11 cellular contexts compared by ENCODE assay signal in the genomic region with DNA sequence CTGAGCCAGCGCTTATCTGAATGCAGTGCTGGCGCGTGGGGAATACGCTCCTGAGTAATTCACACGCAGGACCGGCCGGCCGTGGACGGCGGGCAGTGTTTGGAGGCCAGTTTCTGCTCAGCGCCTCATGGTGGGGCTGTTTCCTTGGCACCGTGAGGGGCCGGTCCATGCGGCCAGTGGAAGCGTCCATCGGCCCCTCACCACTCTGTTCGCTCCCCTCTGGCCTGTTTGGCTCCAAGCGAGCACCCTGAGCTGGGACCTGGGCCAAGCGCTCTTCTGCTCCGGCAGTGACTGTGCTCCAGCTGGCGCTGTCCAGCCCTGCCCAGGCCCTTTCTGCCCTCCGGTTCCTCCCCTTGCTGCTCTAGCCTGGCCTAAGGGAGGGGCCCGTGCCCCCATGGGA. TPM values are rescaled to one million over a fixed set of nuclear protein-coding genes. Genes with fewer than 3 reads are reported as not detected.
DNase-seq lines count a peak whose midpoint lies in the region; ATAC-seq and TF ChIP-seq lines count a peak whose summit lies in the region.
"Had no signal": no experiment of that assay in that cellular context is flagged by ENCODE, and none has a peak within 500 bp of the region (broad histone marks: within the 10 kb centered on the region; RNA-seq: fewer than 3 reads in every experiment).

No MANE protein-coding gene starts in this region.

- H3K36me3 ChIP-seq in gastrocnemius medialis (no peaks in the 10 kb centered on the region), tibial nerve (no peaks in the 10 kb centered on the region)

- intact Hi-C loops in right cardiac atrium (cut with DNase I): no loop called here
- intact Hi-C loops in gastrocnemius medialis (cut with DNase I; ENCODE audit: low total_unique reads): loop anchor here (10.0 kb wide), 1 partner anchor 85 kb away; no protein-coding TSS in a partner anchor

- TF ChIP-seq EP300 in Ishikawa (IDR thresholded peaks at IDR 0.05; ENCODE audit: borderline replicate concordance): no peak
- no peak for TF ChIP-seq EP300 in tibial nerve (IDR thresholded peaks at IDR 0.05)

- WGBS in right cardiac atrium: 35% methylated on average over 23 of the region's 23 CpGs
- WGBS in tibial nerve, 2 donors: 44 to 58% methylated on average over 12 to 22 of the region's 23 CpGs

- in situ Hi-C loops in astrocyte of the cerebellum (cut with HindIII; ENCODE audit: low sequenced_read_pairs): no loop called here
- in situ Hi-C loops in gastrocnemius medialis (cut with MboI; ENCODE audit: low sequenced_read_pairs in 4 of 4): no loop called here

- H3K27ac ChIP-seq in right cardiac atrium (ENCODE audit: low read length) (no peak overlapping the region), gastrocnemius medialis (no peak overlapping the region), tibial nerve (no peak overlapping the region)

- peak; percentile 49; the same call in 1 of the 2 replicates for TF ChIP-seq RAD21 in Ishikawa (IDR thresholded peaks at IDR 0.05; ENCODE audit: low read depth)

- TF ChIP-seq CTCF in astrocyte of the cerebellum (IDR thresholded peaks at IDR 0.05; ENCODE audit: low read depth, low read length, missing control alignments) (peak; percentile 38), gastrocnemius medialis (IDR thresholded peaks at IDR 0.05 in 4 of 5, conservative IDR thresholded peaks at IDR 0.05 in 1 of 5) (peak in 4 of 5 experiments; percentile 13 to 40 (median 29)), tibial nerve (IDR thresholded peaks at IDR 0.05) (no peak)

- TF ChIP-seq POLR2A in gastrocnemius medialis (IDR thresholded peaks at IDR 0.05): no peak
- no peak for TF ChIP-seq POLR2A in tibial nerve (IDR thresholded peaks at IDR 0.05)

- peak; percentile 71 to 75 for ATAC-seq in right cardiac atrium
- ATAC-seq in gastrocnemius medialis: peak in 1 of 2 donors; percentile 36
- no peak for ATAC-seq in GM21381 (IDR thresholded peaks at IDR 0.05; ENCODE audit: unreplicated experiment)
- ATAC-seq: activated T-cell treated with anti-CD3 and anti-CD28 coated beads, Interleukin-2, amount 50 U/mL, for 4 hours had no signal

- H3K4me1 ChIP-seq in right cardiac atrium (ENCODE audit: control insufficient read depth, insufficient read depth, low read length): no peaks in the 10 kb centered on the region
- peaks cover 0 to 6% of the 10 kb centered on the region in 2 donors for H3K4me1 ChIP-seq in gastrocnemius medialis
- peaks cover 0 to 8% (median 0%) of the 10 kb centered on the region in 4 donors for H3K4me1 ChIP-seq in tibial nerve

- H3K4me3 ChIP-seq in astrocyte of the cerebellum (ENCODE audit: low read depth, low read length): no peak overlapping the region
- H3K4me3 ChIP-seq in right cardiac atrium (ENCODE audit: low read length): no peak overlapping the region
- no peak overlapping the region for H3K4me3 ChIP-seq in gastrocnemius medialis
- H3K4me3 ChIP-seq in tibial nerve: no peak overlapping the region

- H3K27me3 ChIP-seq in right cardiac atrium (ENCODE audit: control insufficient read depth, insufficient read depth): no peaks in the 10 kb centered on the region
- H3K27me3 ChIP-seq in gastrocnemius medialis: peaks cover 28 to 50% (median 31%) of the 10 kb centered on the region in 3 donors
- peaks cover 0 to 72% of the 10 kb centered on the region in 2 donors for H3K27me3 ChIP-seq in tibial nerve

- no peaks in the 10 kb centered on the region for H3K9me3 ChIP-seq in right cardiac atrium (ENCODE audit: control insufficient read depth, low read length)
- no peaks in the 10 kb centered on the region for H3K9me3 ChIP-seq in gastrocnemius medialis
- H3K9me3 ChIP-seq in tibial nerve: no peaks in the 10 kb centered on the region

- peak; percentile 9 for DNase-seq in astrocyte of the cerebellum (ENCODE audit: low read depth)
- DNase-seq in right cardiac atrium: peak; percentile 59 to 84 (median 82)
- DNase-seq in gastrocnemius medialis: peak in 1 of 2 donors; percentile 23
- no peak for DNase-seq in stimulated activated CD4-positive, alpha-beta T cell treated with anti-CD3 and anti-CD28 coated beads, Interleukin-1b, Interleukin-23, amount 100 ng/mL, for 48 hours
- DNase-seq in tibial nerve (ENCODE audit: low spot score in 2 of 2): no peak
- no peak for DNase-seq in activated effector memory CD4-positive, alpha-beta T cell treated with anti-CD3 and anti-CD28 coated beads, Interleukin-2, amount 50 U/mL, for 16 hours
- DNase-seq: activated T-cell treated with anti-CD3 and anti-CD28 coated beads, Interleukin-2, amount 50 U/mL, for 4 hours; NCI-H187 treated with DMSO at 0.1 percent for 48 hours; SW 1271 had no signal

TF ChIP-seq in Ishikawa, 13 proteins besides CTCF, POLR2A, EP300 and RAD21:
- no peak for TF ChIP-seq YY1 (IDR thresholded peaks at IDR 0.05; ENCODE audit: low read depth)
- TF ChIP-seq, protein P1, sequence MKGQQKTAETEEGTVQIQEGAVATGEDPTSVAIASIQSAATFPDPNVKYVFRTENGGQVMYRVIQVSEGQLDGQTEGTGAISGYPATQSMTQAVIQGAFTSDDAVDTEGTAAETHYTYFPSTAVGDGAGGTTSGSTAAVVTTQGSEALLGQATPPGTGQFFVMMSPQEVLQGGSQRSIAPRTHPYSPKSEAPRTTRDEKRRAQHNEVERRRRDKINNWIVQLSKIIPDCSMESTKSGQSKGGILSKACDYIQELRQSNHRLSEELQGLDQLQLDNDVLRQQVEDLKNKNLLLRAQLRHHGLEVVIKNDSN (IDR thresholded peaks at IDR 0.05): no peak
- TF ChIP-seq CEBPB (IDR thresholded peaks at IDR 0.05): no peak
- no peak for TF ChIP-seq TCF12 (IDR thresholded peaks at IDR 0.05; ENCODE audit: low read depth)
- no peak for TF ChIP-seq TEAD4 (IDR thresholded peaks at IDR 0.05)
- TF ChIP-seq, protein P2, sequence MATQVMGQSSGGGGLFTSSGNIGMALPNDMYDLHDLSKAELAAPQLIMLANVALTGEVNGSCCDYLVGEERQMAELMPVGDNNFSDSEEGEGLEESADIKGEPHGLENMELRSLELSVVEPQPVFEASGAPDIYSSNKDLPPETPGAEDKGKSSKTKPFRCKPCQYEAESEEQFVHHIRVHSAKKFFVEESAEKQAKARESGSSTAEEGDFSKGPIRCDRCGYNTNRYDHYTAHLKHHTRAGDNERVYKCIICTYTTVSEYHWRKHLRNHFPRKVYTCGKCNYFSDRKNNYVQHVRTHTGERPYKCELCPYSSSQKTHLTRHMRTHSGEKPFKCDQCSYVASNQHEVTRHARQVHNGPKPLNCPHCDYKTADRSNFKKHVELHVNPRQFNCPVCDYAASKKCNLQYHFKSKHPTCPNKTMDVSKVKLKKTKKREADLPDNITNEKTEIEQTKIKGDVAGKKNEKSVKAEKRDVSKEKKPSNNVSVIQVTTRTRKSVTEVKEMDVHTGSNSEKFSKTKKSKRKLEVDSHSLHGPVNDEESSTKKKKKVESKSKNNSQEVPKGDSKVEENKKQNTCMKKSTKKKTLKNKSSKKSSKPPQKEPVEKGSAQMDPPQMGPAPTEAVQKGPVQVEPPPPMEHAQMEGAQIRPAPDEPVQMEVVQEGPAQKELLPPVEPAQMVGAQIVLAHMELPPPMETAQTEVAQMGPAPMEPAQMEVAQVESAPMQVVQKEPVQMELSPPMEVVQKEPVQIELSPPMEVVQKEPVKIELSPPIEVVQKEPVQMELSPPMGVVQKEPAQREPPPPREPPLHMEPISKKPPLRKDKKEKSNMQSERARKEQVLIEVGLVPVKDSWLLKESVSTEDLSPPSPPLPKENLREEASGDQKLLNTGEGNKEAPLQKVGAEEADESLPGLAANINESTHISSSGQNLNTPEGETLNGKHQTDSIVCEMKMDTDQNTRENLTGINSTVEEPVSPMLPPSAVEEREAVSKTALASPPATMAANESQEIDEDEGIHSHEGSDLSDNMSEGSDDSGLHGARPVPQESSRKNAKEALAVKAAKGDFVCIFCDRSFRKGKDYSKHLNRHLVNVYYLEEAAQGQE (IDR thresholded peaks at IDR 0.05; ENCODE audit: low read depth): peak; percentile 83
- TF ChIP-seq FOXM1 (IDR thresholded peaks at IDR 0.05; ENCODE audit: borderline replicate concordance, low read depth): no peak
- peak; percentile 45; the same call in 1 of the 2 replicates for TF ChIP-seq NFIC (IDR thresholded peaks at IDR 0.05)
- TF ChIP-seq ZBTB7A (IDR thresholded peaks at IDR 0.05; ENCODE audit: low read depth): 0 out of 2 replicates have a peak, but pooled peaks have one; percentile 45

RNA-seq across cellular contexts. Expression of a gene that starts 16.3 kb away (rescaled TPM):
- total RNA-seq in right cardiac atrium: under 1 TPM in 3 of 4 donors, not detected in 1; 0.08 to 0.64 (median 0.09) TPM
- 0.16 TPM for polyA plus RNA-seq in right cardiac atrium
- not detected for total RNA-seq in gastrocnemius medialis
- under 1 TPM; 0.21 to 0.59 (median 0.26) TPM for total RNA-seq in tibial nerve

RNA-seq across cellular contexts. Expression of a gene that starts 47.4 kb away (rescaled TPM):
- total RNA-seq in right cardiac atrium (10 to 100 TPM; 11.4 to 15.5 (median 13.6) TPM), gastrocnemius medialis (10 to 100 TPM; 19.2 to 25.7 (median 22.6) TPM), tibial nerve (10 to 100 TPM; 27.6 to 44.7 (median 37.8) TPM)
- 16.0 TPM for polyA plus RNA-seq in right cardiac atrium

Comparison
In these comparisons a context has a peak if more than half of its experiments do, and no peak if none do; other contexts are left out.
1. DNase-seq: peak in astrocyte of the cerebellum (single experiment) and right cardiac atrium (3 of 3); none in stimulated activated CD4-positive, alpha-beta T cell treated with anti-CD3 and anti-CD28 coated beads, Interleukin-1b, Interleukin-23, amount 100 ng/mL, for 48 hours (single experiment), tibial nerve (0 of 2) and activated effector memory CD4-positive, alpha-beta T cell treated with anti-CD3 and anti-CD28 coated beads, Interleukin-2, amount 50 U/mL, for 16 hours (single experiment).
2. CTCF ChIP-seq: peak in astrocyte of the cerebellum (single experiment) and gastrocnemius medialis (4 of 5); none in tibial nerve (0 of 5).